In genomic region chr17:20998571-20999043, GRCh38 we compare ENCODE assay signal across 10 cellular contexts. TPM values are rescaled to one million over a fixed set of nuclear protein-coding genes. Genes with fewer than 3 reads are reported as not detected.
A peak's percentile ranks its signal among the peaks of the same experiment; 100 is the strongest.
DNase-seq lines count a peak whose midpoint lies in the region; ATAC-seq and TF ChIP-seq lines count a peak whose summit lies in the region.
"Had no signal": no experiment of that assay in that cellular context is flagged by ENCODE, and none has a peak within 500 bp of the region (broad histone marks: within the 10 kb centered on the region; RNA-seq: fewer than 3 reads in every experiment).

No MANE protein-coding gene starts in this region.

- H3K4me3 Mint-ChIP-seq in activated CD4-positive, alpha-beta T cell treated with anti-CD3 and anti-CD28 coated beads for 36 hours = no peak overlapping the region
- no peak overlapping the region for H3K4me3 Mint-ChIP-seq in T-helper 17 cell
- H3K4me3 Mint-ChIP-seq: effector memory CD8-positive, alpha-beta T cell had no signal

- H3K36me3 Mint-ChIP-seq in activated CD4-positive, alpha-beta T cell treated with anti-CD3 and anti-CD28 coated beads for 36 hours (ENCODE audit: low read depth) = peaks cover 16% of the 10 kb centered on the region
- H3K36me3 Mint-ChIP-seq in T-helper 17 cell (ENCODE audit: low read depth) = no peaks in the 10 kb centered on the region

- no peak for DNase-seq in activated CD4-positive, alpha-beta T cell treated with anti-CD3 and anti-CD28 coated beads for 36 hours
- DNase-seq in activated CD4-positive, alpha-beta T cell treated with anti-CD3 and anti-CD28 coated beads for 48 hours = no peak
- DNase-seq in T-helper 17 cell (no peak), esophagus squamous epithelium (lab: John Stamatoyannopoulos, UW) (no peak), smooth muscle cell (lab: John Stamatoyannopoulos, UW; ENCODE audit: unreplicated experiment) (no peak), CD1c-positive myeloid dendritic cell (ENCODE audit: extremely low spot score) (no peak), NCI-H187 treated with DMSO at 0.1 percent for 48 hours (lab: John Stamatoyannopoulos, UW) (no peak)
- DNase-seq: effector memory CD8-positive, alpha-beta T cell had no signal

- intact Hi-C loops in activated CD4-positive, alpha-beta T cell treated with anti-CD3 and anti-CD28 coated beads for 36 hours (cut with DNase I, micrococcal nuclease) = loop anchor here in 1 of 2 experiments (10.0 kb wide), 1 partner anchor 94 kb away; no protein-coding TSS in a partner anchor
- intact Hi-C loops in esophagus squamous epithelium (cut with DNase I) = no loop called here

- POLR2A ChIA-PET in activated CD4-positive, alpha-beta T cell treated with anti-CD3 and anti-CD28 coated beads for 36 hours (lab: Charles Lee) = no interaction called here

- CTCF ChIA-PET in activated CD4-positive, alpha-beta T cell treated with anti-CD3 and anti-CD28 coated beads for 36 hours (lab: Charles Lee) = no interaction called here

- 53 to 72% methylated on average over 3 to 5 of the region's 5 CpGs for WGBS in esophagus squamous epithelium, 2 donors
- 91% methylated on average over 5 of the region's 5 CpGs for WGBS in smooth muscle cell (ENCODE audit: low lambda C conversion rate)

- H3K27ac ChIP-seq in esophagus squamous epithelium = peak overlapping the region in 3 of 4 donors; percentile 2 to 30 (median 16)
- H3K27ac ChIP-seq in smooth muscle cell (ENCODE audit: low read depth) = peak overlapping the region; percentile 18
- H3K27ac ChIP-seq: SJCRH30 had no signal

- no peaks in the 10 kb centered on the region for H3K27me3 Mint-ChIP-seq in activated CD4-positive, alpha-beta T cell treated with anti-CD3 and anti-CD28 coated beads for 36 hours
- H3K27me3 Mint-ChIP-seq in T-helper 17 cell = no peaks in the 10 kb centered on the region
- H3K27me3 Mint-ChIP-seq: effector memory CD8-positive, alpha-beta T cell had no signal

- H3K9me3 ChIP-seq in T-helper 17 cell (ENCODE audit: control insufficient read depth, low read length, poor library complexity, severe bottlenecking) (no peaks in the 10 kb centered on the region), esophagus squamous epithelium (no peaks in the 10 kb centered on the region), smooth muscle cell (replicated peaks; ENCODE audit: low read depth) (no peaks in the 10 kb centered on the region)
- H3K9me3 ChIP-seq: SJCRH30 had no signal

- peaks cover 14% of the 10 kb centered on the region for H3K4me1 Mint-ChIP-seq in activated CD4-positive, alpha-beta T cell treated with anti-CD3 and anti-CD28 coated beads for 36 hours
- H3K4me1 Mint-ChIP-seq in T-helper 17 cell = peaks cover 21% of the 10 kb centered on the region

- TF ChIP-seq CTCF in esophagus squamous epithelium (IDR thresholded peaks at IDR 0.05) = no peak
- no peak for TF ChIP-seq CTCF in smooth muscle cell (IDR thresholded peaks at IDR 0.05; ENCODE audit: borderline replicate concordance, insufficient read depth, poor library complexity, severe bottlenecking)

- H4K20me1 ChIP-seq in smooth muscle cell (ENCODE audit: low read depth) = peaks cover 59% of the 10 kb centered on the region

- peaks cover 26% of the 10 kb centered on the region for H3F3A ChIP-seq in smooth muscle cell (ENCODE audit: low read depth)

- H2AFZ ChIP-seq in smooth muscle cell (ENCODE audit: low read depth) = no peak overlapping the region

- ATAC-seq in activated CD4-positive, alpha-beta T cell treated with anti-CD3 and anti-CD28 coated beads for 36 hours = peak; percentile 34
- no peak for ATAC-seq in T-helper 17 cell
- no peak for ATAC-seq in GM21619 (IDR thresholded peaks at IDR 0.05; ENCODE audit: unreplicated experiment)
- ATAC-seq: effector memory CD8-positive, alpha-beta T cell had no signal

- peaks cover 0 to 48% (median 12%) of the 10 kb centered on the region in 3 donors for H3K4me1 ChIP-seq in esophagus squamous epithelium
- no peaks in the 10 kb centered on the region for H3K4me1 ChIP-seq in smooth muscle cell (ENCODE audit: low read depth)
- H3K4me1 ChIP-seq: SJCRH30 had no signal

- H3K27me3 ChIP-seq in esophagus squamous epithelium (no peaks in the 10 kb centered on the region), smooth muscle cell (ENCODE audit: low read depth) (no peaks in the 10 kb centered on the region)
- H3K27me3 ChIP-seq: SJCRH30 had no signal

- no peaks in the 10 kb centered on the region for H3K9me3 Mint-ChIP-seq in activated CD4-positive, alpha-beta T cell treated with anti-CD3 and anti-CD28 coated beads for 36 hours (ENCODE audit: low read depth)
- H3K9me3 Mint-ChIP-seq: effector memory CD8-positive, alpha-beta T cell had no signal

- no peak for TF ChIP-seq POLR2A in esophagus squamous epithelium (IDR thresholded peaks at IDR 0.05)

- H3K79me2 ChIP-seq in smooth muscle cell (ENCODE audit: low read depth) = peaks cover 29% of the 10 kb centered on the region

- peaks cover 17 to 44% (median 21%) of the 10 kb centered on the region in 3 donors for H3K36me3 ChIP-seq in esophagus squamous epithelium
- peaks cover 3% of the 10 kb centered on the region for H3K36me3 ChIP-seq in smooth muscle cell (ENCODE audit: low read depth)

- H3K9ac ChIP-seq in smooth muscle cell (ENCODE audit: low read depth) = no peak overlapping the region

- H3K4me2 ChIP-seq in smooth muscle cell = no peak overlapping the region

- H3K4me3 ChIP-seq in esophagus squamous epithelium = no peak overlapping the region
- H3K4me3 ChIP-seq in smooth muscle cell = no peak overlapping the region
- H3K4me3 ChIP-seq: SJCRH30 had no signal

- peak overlapping the region; percentile 62 for H3K27ac Mint-ChIP-seq in activated CD4-positive, alpha-beta T cell treated with anti-CD3 and anti-CD28 coated beads for 36 hours
- H3K27ac Mint-ChIP-seq in T-helper 17 cell = peak overlapping the region; percentile 90

RNA-seq across cellular contexts. Expression of gene USP22, which starts 44.2 kb away (rescaled TPM):
- total RNA-seq in activated CD4-positive, alpha-beta T cell treated with anti-CD3 and anti-CD28 coated beads for 36 hours = 100 to 1,000 TPM; 148 to 173 TPM
- total RNA-seq in T-helper 17 cell (100 to 1,000 TPM; 158 to 177 TPM), esophagus squamous epithelium (10 to 100 TPM; 61.7 to 91.2 (median 78.0) TPM), smooth muscle cell (136 and 151 TPM in 2 replicates)
- 79.3 and 85.1 TPM in 2 replicates for polyA plus RNA-seq in smooth muscle cell
